ENCODE assay signal across 8 cellular contexts in genomic region chr18:80108739-80109675, GRCh38. TPM values are rescaled to one million over a fixed set of nuclear protein-coding genes. Genes with fewer than 3 reads are reported as not detected.
A peak's percentile ranks its signal among the peaks of the same experiment; 100 is the strongest.
DNase-seq lines count a peak whose midpoint lies in the region; ATAC-seq and TF ChIP-seq lines count a peak whose summit lies in the region.

TSS of gene ADNP2 (plus strand) at chr18:80109262. CDS start at chr18:80117543, 8,281 bp downstream.

- H3K27me3 ChIP-seq in skeletal muscle tissue (ENCODE audit: control insufficient read depth in 3 of 3, insufficient read depth in 3 of 3, low read length in 3 of 3): peaks cover 0 to 8% (median 0%) of the 10 kb centered on the region in 3 donors

- H3K36me3 ChIP-seq in skeletal muscle tissue (ENCODE audit: control insufficient read depth in 3 of 3, insufficient read depth in 3 of 3, low read length in 3 of 3): no peaks in the 10 kb centered on the region

- peaks cover 6 to 8% (median 7%) of the 10 kb centered on the region in 3 donors for H3K4me1 ChIP-seq in skeletal muscle tissue (ENCODE audit: control insufficient read depth in 3 of 3, insufficient read depth in 3 of 3, low read length in 3 of 3)

- H3K4me3 ChIP-seq in iPS-18c (ENCODE audit: insufficient read depth, low read depth, low read length): peak within 1 kb of the TSS; percentile 77
- H3K4me3 ChIP-seq in skeletal muscle tissue (ENCODE audit: low read length in 3 of 3): peak within 1 kb of the TSS; percentile 61 to 77 (median 75)

- no peaks in the 10 kb centered on the region for H3K9me3 ChIP-seq in iPS-18c (ENCODE audit: control insufficient read depth, insufficient read depth, low read length)
- H3K9me3 ChIP-seq in skeletal muscle tissue (ENCODE audit: control insufficient read depth in 3 of 3, low read length in 3 of 3): peaks cover 0 to 4% (median 2%) of the 10 kb centered on the region in 3 donors

- H3K9ac ChIP-seq in skeletal muscle tissue (ENCODE audit: low read depth in 1 of 3, low read length in 3 of 3): peak within 1 kb of the TSS; percentile 37 to 73 (median 50)

- TF ChIP-seq CTCF in 22Rv1 (IDR thresholded peaks at IDR 0.05): 0 out of 2 replicates have a peak, but pooled peaks have one; percentile 5

- peak; percentile 59 for DNase-seq in NCI-H2107 treated with DMSO at 0.1 percent for 48 hours (lab: John Stamatoyannopoulos, UW; ENCODE audit: unreplicated experiment)
- DNase-seq in UCSD-AML1 (lab: John Stamatoyannopoulos, UW; ENCODE audit: unreplicated experiment): peak; percentile 91
- peak; percentile 82 for DNase-seq in brain pericyte (ENCODE audit: low read depth, low spot score)

- ATAC-seq in GM18517 (IDR thresholded peaks at IDR 0.05; ENCODE audit: unreplicated experiment) (peak; percentile 62), HG03045 (IDR thresholded peaks at IDR 0.05; ENCODE audit: unreplicated experiment) (peak; percentile 60)

- peak within 1 kb of the TSS; percentile 84 for H3K27ac ChIP-seq in 22Rv1
- peak within 1 kb of the TSS; percentile 83 for H3K27ac ChIP-seq in skeletal muscle tissue (ENCODE audit: low read depth, low read length)

RNA-seq across cellular contexts. Expression of gene ADNP2, which starts in this region (rescaled TPM):
- total RNA-seq in skeletal muscle tissue: 8.4 TPM

Comparison
In these comparisons a context has a peak if more than half of its experiments do, and no peak if none do; other contexts are left out.
1. Peak in every context shown above with its lines: DNase-seq, ATAC-seq, H3K4me3 ChIP-seq and H3K27ac ChIP-seq.